Comparison of ENCODE assay signal across 8 cellular contexts in genomic region chr2:28390241-28390856, GRCh38. TPM values are rescaled to one million over a fixed set of nuclear protein-coding genes. Genes with fewer than 3 reads are reported as not detected.
DNase-seq lines count a peak whose midpoint lies in the region; ATAC-seq and TF ChIP-seq lines count a peak whose summit lies in the region.

No MANE protein-coding gene starts in this region.

- peaks cover 32% of the 10 kb centered on the region for H3K4me1 Mint-ChIP-seq in activated naive CD4-positive, alpha-beta T cell treated with anti-CD3 and anti-CD28 coated beads, Interleukin-2, amount 50 U/mL, for 24 hours

- no peaks in the 10 kb centered on the region for H3K9me3 Mint-ChIP-seq in activated naive CD4-positive, alpha-beta T cell treated with anti-CD3 and anti-CD28 coated beads, Interleukin-2, amount 50 U/mL, for 24 hours

- DNase-seq in GM06990 (ENCODE audit: extremely low read depth, insufficient read length) (peak; percentile 79), HuH-7 (ENCODE audit: low spot score) (peak; percentile 70), SJSA1 (ENCODE audit: low read depth in 1 of 2, low spot score in 2 of 2) (peak; percentile 94 to 95), glomerular visceral epithelial cell (ENCODE audit: extremely low spot score) (peak; percentile 90), omental fat pad (ENCODE audit: low spot score) (peak; percentile 80)

- H3K4me1 ChIP-seq in SJSA1 (replicated peaks) = peaks cover 51% of the 10 kb centered on the region

- H3K27me3 ChIP-seq in GM06990 (replicated peaks; ENCODE audit: control insufficient read depth, insufficient read depth, low read length) (no peaks in the 10 kb centered on the region; the same call in 1 of the 2 replicates), SJSA1 (replicated peaks) (no peaks in the 10 kb centered on the region)

- no peaks in the 10 kb centered on the region for H3K27me3 Mint-ChIP-seq in activated naive CD4-positive, alpha-beta T cell treated with anti-CD3 and anti-CD28 coated beads, Interleukin-2, amount 50 U/mL, for 24 hours

- TF ChIP-seq CTCF in GM06990 (IDR thresholded peaks at IDR 0.05; ENCODE audit: insufficient read depth, low read length, poor library complexity, severe bottlenecking) (peak; percentile 1), omental fat pad (IDR thresholded peaks at IDR 0.05) (peak in 1 of 3 donors; percentile 28)

- no peaks in the 10 kb centered on the region for H3K36me3 Mint-ChIP-seq in activated naive CD4-positive, alpha-beta T cell treated with anti-CD3 and anti-CD28 coated beads, Interleukin-2, amount 50 U/mL, for 24 hours

- H3K36me3 ChIP-seq in GM06990 (ENCODE audit: control insufficient read depth, insufficient read depth, low read length) (no peaks in the 10 kb centered on the region), SJSA1 (peaks cover 23% of the 10 kb centered on the region)

- H3K4me3 Mint-ChIP-seq in activated naive CD4-positive, alpha-beta T cell treated with anti-CD3 and anti-CD28 coated beads, Interleukin-2, amount 50 U/mL, for 24 hours = peak overlapping the region; percentile 89

- H3K27ac ChIP-seq in SJSA1 (peak overlapping the region; percentile 98), temporal lobe (ENCODE audit: low read depth, low read length) (peak overlapping the region; percentile 95)

- ATAC-seq in omental fat pad (ENCODE audit: low FRiP score) = peak; percentile 61
- ATAC-seq in HG02938 (IDR thresholded peaks at IDR 0.05; ENCODE audit: unreplicated experiment) = no peak

- H3K9me3 ChIP-seq in SJSA1 (replicated peaks) = no peaks in the 10 kb centered on the region

- H3K27ac Mint-ChIP-seq in activated naive CD4-positive, alpha-beta T cell treated with anti-CD3 and anti-CD28 coated beads, Interleukin-2, amount 50 U/mL, for 24 hours = peak overlapping the region; percentile 91

- H3K4me3 ChIP-seq in GM06990 (replicated peaks; ENCODE audit: low read depth, low read length) (peak overlapping the region; percentile 72), SJSA1 (peak overlapping the region; percentile 73)

RNA-seq across cellular contexts. Expression of gene FOSL2, which starts 2.3 kb away (rescaled TPM):
- 28.8 and 44.7 TPM in 2 replicates for total RNA-seq in SJSA1 (2014; rRNA removed; shearing (Covaris generic))
- total RNA-seq in omental fat pad (100 to 1,000 TPM; 115 to 350 (median 184) TPM), temporal lobe (8.9 TPM)
